Comparison of ENCODE assay signal across 8 cellular contexts in the genomic region with DNA sequence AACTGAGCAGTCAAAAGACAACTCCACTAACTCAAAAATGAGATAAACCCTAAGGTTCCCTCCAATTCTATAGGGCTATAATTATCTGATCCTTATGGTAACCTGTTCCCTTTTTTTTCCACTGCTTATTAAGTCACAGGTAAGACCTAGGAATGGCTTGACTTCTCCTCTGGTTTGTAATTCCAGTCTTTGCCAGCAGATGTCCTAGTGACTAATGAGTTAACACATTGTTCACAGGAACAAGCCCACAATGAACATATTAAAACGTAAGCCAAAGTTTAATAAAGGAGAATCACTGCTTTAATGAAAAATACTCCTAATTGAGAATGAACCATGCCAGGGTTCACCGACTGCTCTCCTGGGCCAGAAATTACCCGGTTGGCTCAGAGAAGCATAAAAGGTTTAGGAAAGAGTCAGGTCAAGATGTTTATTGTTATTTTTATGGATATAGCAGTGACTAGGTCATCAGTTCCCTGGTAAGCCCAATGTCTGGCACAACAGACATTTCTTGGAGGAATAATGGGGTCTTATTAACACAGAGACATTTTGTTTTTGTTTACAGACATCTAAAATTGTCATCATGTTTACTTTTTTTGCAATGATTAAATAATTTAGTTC.
DNase-seq lines count a peak whose midpoint lies in the region; ATAC-seq and TF ChIP-seq lines count a peak whose summit lies in the region.

No MANE protein-coding gene starts in this region.

- TF ChIP-seq CTCF in foreskin keratinocyte (conservative IDR thresholded peaks at IDR 0.05): peak; percentile 74
- TF ChIP-seq CTCF in progenitor cell of endocrine pancreas (IDR thresholded peaks at IDR 0.05; ENCODE audit: unreplicated experiment): peak; percentile 76
- TF ChIP-seq CTCF in natural killer cell (IDR thresholded peaks at IDR 0.05): no peak

- intact Hi-C loops in natural killer cell (cut with micrococcal nuclease): no loop called here

- DNase-seq in COLO668 (lab: John Stamatoyannopoulos, UW; ENCODE audit: unreplicated experiment) (peak; percentile 51), NCI-H446 (lab: John Stamatoyannopoulos, UW) (peak; percentile 42 to 66), foreskin keratinocyte (peak; percentile 19 to 61), progenitor cell of endocrine pancreas (ENCODE audit: low spot score, unreplicated experiment) (peak; percentile 32), natural killer cell (no peak)
- peak; percentile 18 to 24 for DNase-seq in activated CD4-positive, alpha-beta T cell treated with anti-CD3 and anti-CD28 coated beads, Interleukin-2, amount 50 U/mL, for 4 hours

- no peak overlapping the region for H3K4me3 Mint-ChIP-seq in progenitor cell of endocrine pancreas (ENCODE audit: low read depth)
- H3K4me3 Mint-ChIP-seq in natural killer cell: no peak overlapping the region

- H3K36me3 Mint-ChIP-seq in progenitor cell of endocrine pancreas (ENCODE audit: insufficient read depth) (peaks cover 3% of the 10 kb centered on the region), natural killer cell (no peaks in the 10 kb centered on the region)

- ATAC-seq in GM18861 (IDR thresholded peaks at IDR 0.05; ENCODE audit: unreplicated experiment) (peak; percentile 95), HG03139 (IDR thresholded peaks at IDR 0.05; ENCODE audit: unreplicated experiment) (peak; percentile 77), foreskin keratinocyte (peak; percentile 96), natural killer cell (no peak)

- H3K9me3 Mint-ChIP-seq in progenitor cell of endocrine pancreas (ENCODE audit: low read depth): no peaks in the 10 kb centered on the region
- no peaks in the 10 kb centered on the region for H3K9me3 Mint-ChIP-seq in natural killer cell

- H3K4me1 ChIP-seq in foreskin keratinocyte: no peaks in the 10 kb centered on the region

- H3K27ac Mint-ChIP-seq in progenitor cell of endocrine pancreas (peak overlapping the region; percentile 58), natural killer cell (no peak overlapping the region)

- no peaks in the 10 kb centered on the region for H3K27me3 ChIP-seq in foreskin keratinocyte

- no peak overlapping the region for H3K27ac ChIP-seq in foreskin keratinocyte

- H3K4me1 Mint-ChIP-seq in progenitor cell of endocrine pancreas (ENCODE audit: low read depth) (peaks cover 34% of the 10 kb centered on the region), natural killer cell (no peaks in the 10 kb centered on the region)

- H3K27me3 Mint-ChIP-seq in progenitor cell of endocrine pancreas: no peaks in the 10 kb centered on the region
- H3K27me3 Mint-ChIP-seq in natural killer cell (ENCODE audit: low read depth in 2 of 2): peaks cover 0 to 6% of the 10 kb centered on the region in 2 donors

Comparison
In these comparisons a context has a peak if more than half of its experiments do, and no peak if none do; other contexts are left out.
1. ATAC-seq: peak in GM18861 (single experiment), HG03139 (single experiment) and foreskin keratinocyte (single experiment); none in natural killer cell (0 of 3).